Comparison of ENCODE assay signal across 15 cellular contexts in the genomic region with DNA sequence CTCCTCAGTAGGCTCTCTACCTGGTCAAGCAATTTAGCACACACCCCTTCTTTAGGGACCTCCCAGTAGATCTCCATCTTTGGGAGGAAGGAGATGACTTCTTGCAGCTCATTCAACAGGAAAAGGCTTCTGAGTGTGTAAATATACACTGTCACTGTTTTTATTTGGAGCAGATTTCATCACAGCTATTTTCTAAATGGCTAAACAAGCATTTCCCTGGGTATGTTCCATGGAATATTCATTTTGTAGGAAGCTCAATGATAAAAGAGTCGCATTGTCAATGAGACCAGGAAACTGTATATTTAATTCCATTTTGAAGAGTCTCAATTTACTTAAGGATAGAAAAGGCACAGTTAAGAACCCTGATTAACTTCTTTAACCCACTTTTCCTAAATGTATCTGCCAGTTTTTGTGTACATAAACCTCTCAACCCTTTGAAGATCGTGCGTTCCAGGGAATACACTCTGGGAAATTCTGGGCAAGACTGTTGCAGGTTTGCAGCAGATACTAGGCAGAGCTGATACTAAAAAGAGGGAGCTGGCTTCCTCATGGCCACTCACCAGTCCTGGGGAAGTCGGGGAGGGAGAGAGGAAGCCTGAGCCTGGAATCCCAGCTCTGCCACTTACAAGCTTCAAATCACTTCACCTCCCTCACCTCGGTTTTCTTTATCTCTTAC. TPM values are rescaled to one million over a fixed set of nuclear protein-coding genes. Genes with fewer than 3 reads are reported as not detected.
DNase-seq lines count a peak whose midpoint lies in the region; ATAC-seq and TF ChIP-seq lines count a peak whose summit lies in the region.
"Had no signal": no experiment of that assay in that cellular context is flagged by ENCODE, and none has a peak within 500 bp of the region (broad histone marks: within the 10 kb centered on the region; RNA-seq: fewer than 3 reads in every experiment).

No MANE protein-coding gene starts in this region.

- H3K14ac ChIP-seq in trophoblast cell (ENCODE audit: low read length) = no peak overlapping the region

- no peak overlapping the region for H2AK5ac ChIP-seq in trophoblast cell (ENCODE audit: low read length)

- no peak overlapping the region for H3K27ac Mint-ChIP-seq in activated CD8-positive, alpha-beta T cell treated with anti-CD3 and anti-CD28 coated beads for 36 hours
- H3K27ac Mint-ChIP-seq: CD4-positive, alpha-beta memory T cell; GM23338 had no signal

- H3K4me3 Mint-ChIP-seq in activated CD8-positive, alpha-beta T cell treated with anti-CD3 and anti-CD28 coated beads for 36 hours = no peak overlapping the region
- H3K4me3 Mint-ChIP-seq: CD4-positive, alpha-beta memory T cell; GM23338 had no signal

- H3K36me3 ChIP-seq in HEK293 (ENCODE audit: control insufficient read depth in 2 of 2, insufficient read depth in 1 of 2, low read length in 2 of 2) (no peaks in the 10 kb centered on the region), trophoblast cell (ENCODE audit: control insufficient read depth in 1 of 2, insufficient read depth in 2 of 2, low read length in 2 of 2) (no peaks in the 10 kb centered on the region), transverse colon (no peaks in the 10 kb centered on the region)
- H3K36me3 ChIP-seq: BE2C had no signal

- TF ChIP-seq CTCF in HEK293 (tag by site-specific recombination; IDR thresholded peaks at IDR 0.05) (no peak), transverse colon (IDR thresholded peaks at IDR 0.05) (no peak)
- TF ChIP-seq CTCF in activated CD8-positive, alpha-beta T cell treated with anti-CD3 and anti-CD28 coated beads for 36 hours (IDR thresholded peaks at IDR 0.05) = no peak

- H3K9me3 ChIP-seq in HEK293 (ENCODE audit: control insufficient read depth, insufficient read depth, low read depth, low read length) = no peaks in the 10 kb centered on the region
- no peaks in the 10 kb centered on the region for H3K9me3 ChIP-seq in trophoblast cell (ENCODE audit: insufficient read depth, low read depth, low read length)
- H3K9me3 ChIP-seq in transverse colon = no peaks in the 10 kb centered on the region
- H3K9me3 ChIP-seq: BE2C had no signal

- no peak for TF ChIP-seq POLR2A in transverse colon (IDR thresholded peaks at IDR 0.05)

- H3K4me2 ChIP-seq in trophoblast cell (ENCODE audit: low read length) = no peak overlapping the region
- H3K4me2 ChIP-seq: GM23338 had no signal

- no peaks in the 10 kb centered on the region for H3K4me1 ChIP-seq in HEK293 (ENCODE audit: control insufficient read depth, insufficient read depth, low read length)
- H3K4me1 ChIP-seq in trophoblast cell (ENCODE audit: control insufficient read depth in 1 of 2, insufficient read depth in 2 of 2, low read length in 2 of 2) = peaks cover 13 to 14% of the 10 kb centered on the region in 2 experiments
- no peaks in the 10 kb centered on the region for H3K4me1 ChIP-seq in transverse colon
- H3K4me1 ChIP-seq: BE2C had no signal

- H3K4me3 ChIP-seq in HEK293 (ENCODE audit: low read depth, low read length) (no peak overlapping the region), trophoblast cell (ENCODE audit: low read depth, low read length) (no peak overlapping the region), transverse colon (no peak overlapping the region)
- H3K4me3 ChIP-seq: GM23338 had no signal

- intact Hi-C loops in activated CD8-positive, alpha-beta T cell treated with anti-CD3 and anti-CD28 coated beads for 36 hours (cut with micrococcal nuclease) = no loop called here
- intact Hi-C loops in transverse colon (cut with DNase I; ENCODE audit: low total_unique reads) = no loop called here

- TF ChIP-seq EP300 in transverse colon (IDR thresholded peaks at IDR 0.05; ENCODE audit: low read depth) = no peak

- H2BK12ac ChIP-seq in trophoblast cell (ENCODE audit: low read length) = peak overlapping the region; percentile 85

- no peak overlapping the region for H2BK120ac ChIP-seq in trophoblast cell (ENCODE audit: insufficient read depth, low read length, poor library complexity)

- H2AFZ ChIP-seq in trophoblast cell (ENCODE audit: insufficient read depth, low read length, poor library complexity) = no peak overlapping the region
- H2AFZ ChIP-seq: GM23338 had no signal

- H3K18ac ChIP-seq in trophoblast cell (ENCODE audit: low read length) = no peak overlapping the region

- DNase-seq in left lobe of liver (ENCODE audit: low spot score) (no peak), trophoblast cell (no peak), transverse colon (no peak), pons (ENCODE audit: low spot score) (no peak)
- no peak for DNase-seq in activated CD8-positive, alpha-beta T cell treated with anti-CD3 and anti-CD28 coated beads for 36 hours
- DNase-seq: BE2C; CD4-positive, alpha-beta memory T cell; DMS79 treated with DMSO at 0.1 percent for 48 hours; EL; H7 had no signal

- no peak overlapping the region for H3K9ac ChIP-seq in trophoblast cell (ENCODE audit: low read length)

- H4K12ac ChIP-seq in trophoblast cell (ENCODE audit: low read depth, low read length) = no peak overlapping the region

- in situ Hi-C loops in transverse colon (cut with MboI; ENCODE audit: low pct_ligation_motif_present in 1 of 4, low pct_unique_long_range_greater_than_20kb in 1 of 4, low sequenced_read_pairs in 3 of 4) = no loop called here

- WGBS in trophoblast cell (ENCODE audit: extremely low coverage, insufficient coverage, insufficient read length) = no CpG with 5 or more reads among the region's 5 CpGs
- 54 to 60% methylated on average over 5 of the region's 5 CpGs for WGBS in transverse colon (ENCODE audit: low coverage in 1 of 2), 2 donors

- H3K4ac ChIP-seq in trophoblast cell (ENCODE audit: low read depth, low read length) = no peak overlapping the region

- no peak overlapping the region for H2BK5ac ChIP-seq in trophoblast cell (ENCODE audit: low read depth, low read length, poor library complexity)

- H3K9me3 Mint-ChIP-seq in activated CD8-positive, alpha-beta T cell treated with anti-CD3 and anti-CD28 coated beads for 36 hours = no peaks in the 10 kb centered on the region
- H3K9me3 Mint-ChIP-seq: GM23338 had no signal

- peaks cover 8% of the 10 kb centered on the region for H3K79me1 ChIP-seq in trophoblast cell (ENCODE audit: low read length)

- no peaks in the 10 kb centered on the region for H3K79me2 ChIP-seq in trophoblast cell (ENCODE audit: control insufficient read depth, insufficient read depth, low read length, poor library complexity)

- no peak overlapping the region for H4K8ac ChIP-seq in trophoblast cell (ENCODE audit: low read depth, low read length)

- POLR2A ChIA-PET in HEK293 (lab: Yijun Ruan, JAX) = interaction anchor here (0.6 kb wide), 1 partner anchor 66 kb away, joined by 3 read pairs; the partner anchor contains the start of gene FRA10AC1
- POLR2A ChIA-PET in activated CD8-positive, alpha-beta T cell treated with anti-CD3 and anti-CD28 coated beads for 36 hours (lab: Charles Lee) = no interaction called here

- peaks cover 6% of the 10 kb centered on the region for H3K27me3 Mint-ChIP-seq in activated CD8-positive, alpha-beta T cell treated with anti-CD3 and anti-CD28 coated beads for 36 hours

- no peaks in the 10 kb centered on the region for H3K4me1 Mint-ChIP-seq in activated CD8-positive, alpha-beta T cell treated with anti-CD3 and anti-CD28 coated beads for 36 hours (ENCODE audit: low read depth)

- peak; percentile 69 for ATAC-seq in left lobe of liver
- no peak for ATAC-seq in activated CD8-positive, alpha-beta T cell treated with anti-CD3 and anti-CD28 coated beads for 36 hours
- ATAC-seq: GM23338 had no signal

- CTCF ChIA-PET in HEK293 (lab: Yijun Ruan, JAX) = interaction anchor here (0.7 to 1.3 kb wide), 3 partner anchors 10 to 48 kb away, joined by 3 read pairs; no protein-coding TSS in a partner anchor
- CTCF ChIA-PET in activated CD8-positive, alpha-beta T cell treated with anti-CD3 and anti-CD28 coated beads for 36 hours (lab: Charles Lee) = interaction anchor here (1.0 kb wide), 1 partner anchor 9 kb away, joined by 3 read pairs; no protein-coding TSS in a partner anchor

- no peaks in the 10 kb centered on the region for H3K27me3 ChIP-seq in trophoblast cell (ENCODE audit: insufficient read depth, low read length)
- H3K27me3 ChIP-seq in transverse colon = no peaks in the 10 kb centered on the region
- H3K27me3 ChIP-seq: BE2C had no signal

- H4K91ac ChIP-seq in trophoblast cell (ENCODE audit: low read depth, low read length) = no peak overlapping the region

- H3K23ac ChIP-seq in trophoblast cell (ENCODE audit: low read length) = no peak overlapping the region

- H3K36me3 Mint-ChIP-seq in activated CD8-positive, alpha-beta T cell treated with anti-CD3 and anti-CD28 coated beads for 36 hours (ENCODE audit: low read depth) = no peaks in the 10 kb centered on the region
- H3K36me3 Mint-ChIP-seq: CD4-positive, alpha-beta memory T cell had no signal

- H3K27ac ChIP-seq in HEK293 (ENCODE audit: extremely low read depth, low read depth, low read length) = no peak overlapping the region
- peak overlapping the region; percentile 56 for H3K27ac ChIP-seq in angular gyrus (ENCODE audit: low read depth, low read length)
- no peak overlapping the region for H3K27ac ChIP-seq in trophoblast cell (ENCODE audit: low read depth, low read length)
- no peak overlapping the region for H3K27ac ChIP-seq in transverse colon
- H3K27ac ChIP-seq: C4-2B had no signal

TF ChIP-seq in HEK293, 187 proteins besides CTCF, POLR2A, EP300 and RAD21 (continues in another document):
- TF ChIP-seq PRDM4 (tag by site-specific recombination; IDR thresholded peaks at IDR 0.05) (no peak), ZNF560 (tag by site-specific recombination; IDR thresholded peaks at IDR 0.05; ENCODE audit: borderline replicate concordance) (no peak), ZBTB20 (tag by site-specific recombination; IDR thresholded peaks at IDR 0.05) (peak; percentile 55), ZSCAN16 (tag by site-specific recombination; IDR thresholded peaks at IDR 0.05) (no peak)

RNA-seq across cellular contexts. Expression of gene LGI1, which starts 10.1 kb away (rescaled TPM):
- total RNA-seq in left lobe of liver (0.75 TPM), transverse colon (1 to 10 TPM in 2 of 4 donors, not detected in 2; 1.1 to 2.4 TPM)
- polyA plus RNA-seq in trophoblast cell (2013) = 14.4 and 14.6 TPM in 2 replicates
- not detected for total RNA-seq in activated CD8-positive, alpha-beta T cell treated with anti-CD3 and anti-CD28 coated beads for 36 hours
- total RNA-seq: CD4-positive, alpha-beta memory T cell had no signal
- polyA plus RNA-seq: AG04450; CD4-positive, alpha-beta memory T cell had no signal
